ENCODE assay signal across 19 cellular contexts in the genomic region with DNA sequence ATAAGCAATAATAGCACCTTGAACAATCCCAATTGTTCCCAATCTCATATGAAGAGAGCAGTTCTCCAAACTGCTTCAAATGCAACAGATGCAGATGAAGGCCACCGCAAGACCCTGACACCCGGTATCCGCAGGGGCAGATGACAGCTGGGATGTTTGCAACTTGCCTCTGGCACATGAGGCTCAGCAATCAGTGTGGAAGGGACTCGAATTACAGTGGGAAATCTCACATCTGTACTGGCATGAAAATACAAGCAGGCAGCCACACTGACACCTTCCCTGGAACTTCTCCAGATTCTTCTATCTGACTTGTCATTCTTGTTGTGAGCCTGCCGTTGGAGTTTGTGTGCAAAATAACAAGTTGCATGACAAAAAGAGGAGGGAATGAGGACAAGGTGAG.
DNase-seq lines count a peak whose midpoint lies in the region; ATAC-seq and TF ChIP-seq lines count a peak whose summit lies in the region.
"Had no signal": no experiment of that assay in that cellular context is flagged by ENCODE, and none has a peak within 500 bp of the region (broad histone marks: within the 10 kb centered on the region; RNA-seq: fewer than 3 reads in every experiment).

No MANE protein-coding gene starts in this region.

- H3K9me3 ChIP-seq in left ventricle myocardium inferior (replicated peaks) = no peaks in the 10 kb centered on the region
- no peaks in the 10 kb centered on the region for H3K9me3 ChIP-seq in right cardiac atrium (ENCODE audit: control insufficient read depth, low read length)
- H3K9me3 ChIP-seq: BLaER1 had no signal

- no peaks in the 10 kb centered on the region for H3K27me3 ChIP-seq in left ventricle myocardium inferior (ENCODE audit: low read depth)
- no peaks in the 10 kb centered on the region for H3K27me3 ChIP-seq in right cardiac atrium (ENCODE audit: control insufficient read depth, insufficient read depth)
- H3K27me3 ChIP-seq: BLaER1 had no signal

- no peak for DNase-seq in T-helper 2 cell treated with Interferon-gamma antibody and Interleukin-4, amounts not matched to agents 5 μg/mL and 100 μg/mL, for 36 hours (ENCODE audit: low spot score)
- no peak for DNase-seq in T-helper 2 cell
- DNase-seq in left ventricle myocardium inferior = no peak
- no peak for DNase-seq in Right ventricle myocardium superior
- no peak for DNase-seq in right cardiac atrium
- DNase-seq in iPS-NIHi7 (ENCODE audit: extremely low spot score) = no peak
- DNase-seq in cerebellar nuclear complex (lab: John Stamatoyannopoulos, UW) = no peak
- DNase-seq: 8988T; CD4-positive, alpha-beta memory T cell; DMS153; DMS79; GDM1; H7; HFFc6 had no signal

- H3K36me3 ChIP-seq in left ventricle myocardium inferior = no peaks in the 10 kb centered on the region

- H3K27me3 Mint-ChIP-seq in T-helper 2 cell treated with Interferon-gamma antibody and Interleukin-4, amounts not matched to agents 5 μg/mL and 100 μg/mL, for 36 hours (ENCODE audit: low read depth) = no peaks in the 10 kb centered on the region
- H3K27me3 Mint-ChIP-seq: CD4-positive, alpha-beta memory T cell had no signal

- H3K4me1 ChIP-seq in left ventricle myocardium inferior (peaks cover 77% of the 10 kb centered on the region), right cardiac atrium (ENCODE audit: control insufficient read depth, insufficient read depth, low read length) (peaks cover 13% of the 10 kb centered on the region)
- H3K4me1 ChIP-seq: BLaER1 had no signal

- intact Hi-C loops in left ventricle myocardium inferior (cut with micrococcal nuclease) (no loop called here), Right ventricle myocardium superior (cut with DNase I) (no loop called here), right cardiac atrium (cut with DNase I) (no loop called here)

- H3K4me3 Mint-ChIP-seq in T-helper 2 cell treated with Interferon-gamma antibody and Interleukin-4, amounts not matched to agents 5 μg/mL and 100 μg/mL, for 36 hours = no peak overlapping the region
- H3K4me3 Mint-ChIP-seq: CD14-positive monocyte; CD4-positive, alpha-beta memory T cell; GM23338; HFFc6 had no signal

- H3K27ac ChIP-seq in left ventricle myocardium inferior (replicated peaks) (peak overlapping the region; percentile 93), right cardiac atrium (ENCODE audit: low read length) (peak overlapping the region; percentile 91)
- H3K27ac ChIP-seq: BLaER1 had no signal

- TF ChIP-seq CTCF in left ventricle myocardium inferior (IDR thresholded peaks at IDR 0.05; ENCODE audit: borderline replicate concordance) = no peak

- H3K36me3 Mint-ChIP-seq in T-helper 2 cell treated with Interferon-gamma antibody and Interleukin-4, amounts not matched to agents 5 μg/mL and 100 μg/mL, for 36 hours (ENCODE audit: low read depth) = peaks cover 6% of the 10 kb centered on the region
- H3K36me3 Mint-ChIP-seq: CD4-positive, alpha-beta memory T cell had no signal

- no peak overlapping the region for H3K4me3 ChIP-seq in left ventricle myocardium inferior
- no peak overlapping the region for H3K4me3 ChIP-seq in right cardiac atrium (ENCODE audit: low read length)
- H3K4me3 ChIP-seq: BLaER1, GM23338 had no signal

- 37% methylated on average over 5 of the region's 5 CpGs for WGBS in right cardiac atrium

- H3K27ac Mint-ChIP-seq in T-helper 2 cell treated with Interferon-gamma antibody and Interleukin-4, amounts not matched to agents 5 μg/mL and 100 μg/mL, for 36 hours = peak overlapping the region; percentile 39
- H3K27ac Mint-ChIP-seq: CD14-positive monocyte; CD4-positive, alpha-beta memory T cell; GM23338; HFFc6 had no signal

- ATAC-seq in Right ventricle myocardium superior (ENCODE audit: poor library complexity) (no peak), right cardiac atrium (peak in 1 of 2 donors; percentile 15), HG02938 (IDR thresholded peaks at IDR 0.05; ENCODE audit: unreplicated experiment) (no peak)
- ATAC-seq: GM23338, HCT116 had no signal

- no peaks in the 10 kb centered on the region for H3K4me1 Mint-ChIP-seq in T-helper 2 cell treated with Interferon-gamma antibody and Interleukin-4, amounts not matched to agents 5 μg/mL and 100 μg/mL, for 36 hours (ENCODE audit: low read depth)
- H3K4me1 Mint-ChIP-seq: CD14-positive monocyte; CD4-positive, alpha-beta memory T cell; GM23338 had no signal

- H3K9me3 Mint-ChIP-seq in T-helper 2 cell treated with Interferon-gamma antibody and Interleukin-4, amounts not matched to agents 5 μg/mL and 100 μg/mL, for 36 hours = no peaks in the 10 kb centered on the region
- H3K9me3 Mint-ChIP-seq: CD4-positive, alpha-beta memory T cell; GM23338; HFFc6 had no signal
